Comparison of ENCODE assay signal across 16 cellular contexts in genomic region chr1:96580920-96581319, GRCh38.
"Had no signal": no experiment of that assay in that cellular context is flagged by ENCODE, and none has a peak within 500 bp of the region (broad histone marks: within the 10 kb centered on the region; RNA-seq: fewer than 3 reads in every experiment).

No MANE protein-coding gene starts in this region.

- H3K4me1 Mint-ChIP-seq: mesothelial cell of epicardium had no signal

- H3K4me3 Mint-ChIP-seq: activated T-cell treated with anti-CD3 and anti-CD28 coated beads, Interleukin-2, amount 50 U/mL, for 24 hours; dendritic cell treated with granulocyte-macrophage colony-stimulating factor and Interleukin-4, amounts not matched to agents 40 ng/mL and 50 ng/mL, for 4 days; mesothelial cell of epicardium; neural crest cell had no signal

- H3K27me3 ChIP-seq: gastrocnemius medialis, heart left ventricle, ovary, tibial artery had no signal

- H3K36me3 ChIP-seq: gastrocnemius medialis, heart left ventricle, ovary, tibial artery had no signal

- H3K9me3 Mint-ChIP-seq: activated T-cell treated with anti-CD3 and anti-CD28 coated beads, Interleukin-2, amount 50 U/mL, for 24 hours; dendritic cell treated with granulocyte-macrophage colony-stimulating factor and Interleukin-4, amounts not matched to agents 40 ng/mL and 50 ng/mL, for 4 days; mesothelial cell of epicardium; neural crest cell had no signal

- H3K9me3 ChIP-seq: gastrocnemius medialis, heart left ventricle, ovary, tibial artery had no signal

- DNase-seq: activated CD4-positive, alpha-beta T cell treated with anti-CD3 and anti-CD28 coated beads, Interleukin-2, amount 50 U/mL, for 4 hours; activated CD4-positive, CD25-positive, alpha-beta regulatory T cell treated with anti-CD3 and anti-CD28 coated beads, Interleukin-2, amount 50 U/mL, for 72 hours; activated naive CD4-positive, alpha-beta T cell treated with anti-CD3 and anti-CD28 coated beads, Interleukin-2, amount 50 U/mL, for 16 hours; activated T-cell treated with anti-CD3 and anti-CD28 coated beads, Interleukin-2, amount 50 U/mL, for 24 hours; gastrocnemius medialis; heart left ventricle; kidney glomerular epithelial cell; ovary; stimulated activated CD4-positive, alpha-beta T cell treated with anti-CD3 and anti-CD28 coated beads, Interleukin-15, amount 100 ng/mL, for 24 hours; stimulated activated CD4-positive, alpha-beta T cell treated with anti-CD3 and anti-CD28 coated beads, Interleukin-4, amount 100 ng/mL, for 1 hour; stimulated activated naive CD4-positive, alpha-beta T cell; T-helper 9 cell; tibial artery had no signal

- H3K4me3 ChIP-seq: gastrocnemius medialis, heart left ventricle, ovary, tibial artery had no signal

- H3K27ac Mint-ChIP-seq: activated T-cell treated with anti-CD3 and anti-CD28 coated beads, Interleukin-2, amount 50 U/mL, for 24 hours; dendritic cell treated with granulocyte-macrophage colony-stimulating factor and Interleukin-4, amounts not matched to agents 40 ng/mL and 50 ng/mL, for 4 days; mesothelial cell of epicardium had no signal

- H3K36me3 Mint-ChIP-seq: mesothelial cell of epicardium had no signal

- H3K27ac ChIP-seq: gastrocnemius medialis, heart left ventricle, ovary, tibial artery had no signal

- H3K4me1 ChIP-seq: gastrocnemius medialis, heart left ventricle, tibial artery had no signal
